In genomic region chr10:61775111-61775510, GRCh38 we compare ENCODE assay signal across 8 cellular contexts.
"Had no signal": no experiment of that assay in that cellular context is flagged by ENCODE, and none has a peak within 500 bp of the region (broad histone marks: within the 10 kb centered on the region; RNA-seq: fewer than 3 reads in every experiment).

No MANE protein-coding gene starts in this region.

- H3K4me3 ChIP-seq: GM12878 had no signal

- ATAC-seq: GM12878 had no signal

- DNase-seq: GDM1, GF-D8 had no signal

- FAIRE-seq: G401.6, GM12878, GM12891, GM12892, GM18507, GM19239 had no signal
